8 cellular contexts compared by ENCODE assay signal in genomic region chr5:159412284-159413046, GRCh38.
DNase-seq lines count a peak whose midpoint lies in the region; ATAC-seq and TF ChIP-seq lines count a peak whose summit lies in the region.

No MANE protein-coding gene starts in this region.

- H3K4me3 ChIP-seq in vagina = no peak overlapping the region

- DNase-seq in activated CD4-positive, alpha-beta T cell treated with anti-CD3 and anti-CD28 coated beads for 4 hours = peak; percentile 45 to 54
- peak; percentile 73 for DNase-seq in stimulated activated CD8-positive, alpha-beta memory T cell treated with anti-CD3 and anti-CD28 coated beads, Interleukin-4, amount 100 ng/mL, for 48 hours
- DNase-seq in NCI-H1417 treated with DMSO at 0.1 percent for 48 hours (lab: John Stamatoyannopoulos, UW) (no peak), vagina (ENCODE audit: extremely low spot score in 2 of 2) (no peak), Ammon's horn (ENCODE audit: low spot score) (no peak)

- H3K27me3 ChIP-seq in vagina = no peaks in the 10 kb centered on the region

- H3K9me3 ChIP-seq in vagina = no peaks in the 10 kb centered on the region

- no peak overlapping the region for H3K27ac ChIP-seq in vagina

- H3K4me1 ChIP-seq in vagina = no peaks in the 10 kb centered on the region

- ATAC-seq in GM19438 (IDR thresholded peaks at IDR 0.05; ENCODE audit: low read depth, unreplicated experiment) = peak; percentile 56
- ATAC-seq in HG03439 (IDR thresholded peaks at IDR 0.05; ENCODE audit: unreplicated experiment) = peak; percentile 36
- peak; percentile 52 for ATAC-seq in esophagus mucosa

- intact Hi-C loops in vagina (cut with DNase I) = no loop called here

- no peaks in the 10 kb centered on the region for H3K36me3 ChIP-seq in vagina

- no peak for TF ChIP-seq CTCF in vagina (IDR thresholded peaks at IDR 0.05)

- TF ChIP-seq POLR2A in vagina (IDR thresholded peaks at IDR 0.05) = no peak

Comparison
In these comparisons a context has a peak if more than half of its experiments do, and no peak if none do; other contexts are left out.
1. DNase-seq: peak in activated CD4-positive, alpha-beta T cell treated with anti-CD3 and anti-CD28 coated beads for 4 hours (2 of 2) and stimulated activated CD8-positive, alpha-beta memory T cell treated with anti-CD3 and anti-CD28 coated beads, Interleukin-4, amount 100 ng/mL, for 48 hours (single experiment); none in NCI-H1417 treated with DMSO at 0.1 percent for 48 hours (single experiment), vagina (0 of 2) and Ammon's horn (single experiment).
2. Peak in every context shown above with its lines, with median percentiles within 50 percentile points of each other: ATAC-seq.